In genomic region chr19:21256722-21257121, GRCh38 we compare ENCODE assay signal across 10 cellular contexts.
DNase-seq lines count a peak whose midpoint lies in the region; ATAC-seq, FAIRE-seq and TF ChIP-seq lines count a peak whose summit lies in the region.
"Had no signal": no experiment of that assay in that cellular context is flagged by ENCODE, and none has a peak within 500 bp of the region (broad histone marks: within the 10 kb centered on the region; RNA-seq: fewer than 3 reads in every experiment).

No MANE protein-coding gene starts in this region.

- H2AFZ ChIP-seq in Loucy (ENCODE audit: low read length) = no peak overlapping the region

- H4K20me1 ChIP-seq in Loucy (ENCODE audit: insufficient read depth, low read length, poor library complexity, severe bottlenecking) = no peaks in the 10 kb centered on the region

- no peak for DNase-seq in GM12864 (ENCODE audit: low read depth)
- DNase-seq in bronchial epithelial cell (ENCODE audit: low read depth) = peak; percentile 39
- DNase-seq in ovary = peak in 1 of 5 donors; percentile 20
- DNase-seq in stimulated activated CD4-positive, alpha-beta T cell treated with anti-CD3 and anti-CD28 coated beads, Interleukin-2, amount 100 ng/mL, for 48 hours = no peak
- DNase-seq in activated T-cell treated with anti-CD3 and anti-CD28 coated beads, Interleukin-2, amount 50 U/mL, for 4 hours = no peak
- DNase-seq in inferior parietal cortex (ENCODE audit: extremely low spot score) = no peak
- DNase-seq: central memory CD4-positive, alpha-beta T cell had no signal

- H3K36me3 Mint-ChIP-seq in activated T-cell treated with anti-CD3 and anti-CD28 coated beads, Interleukin-2, amount 50 U/mL, for 4 hours (ENCODE audit: insufficient read depth) = no peaks in the 10 kb centered on the region

- intact Hi-C loops in ovary (cut with DNase I) = no loop called here

- no peaks in the 10 kb centered on the region for H3K9me2 ChIP-seq in Loucy (replicated peaks; ENCODE audit: low read depth, low read length)

- TF ChIP-seq EP300 in ovary (IDR thresholded peaks at IDR 0.05) = no peak

- 11 to 21% (median 15%) methylated on average over 1 of the region's 1 CpG for WGBS in ovary, 3 donors

- no peaks in the 10 kb centered on the region for H3F3A ChIP-seq in Loucy (ENCODE audit: low read depth)

- no peak for TF ChIP-seq POLR2A in ovary (IDR thresholded peaks at IDR 0.05)

- no peaks in the 10 kb centered on the region for H3K4me1 Mint-ChIP-seq in activated T-cell treated with anti-CD3 and anti-CD28 coated beads, Interleukin-2, amount 50 U/mL, for 4 hours (ENCODE audit: low read depth)

- TF ChIP-seq CTCF in GM12864 (IDR thresholded peaks at IDR 0.05; ENCODE audit: low read depth, low read length, missing control alignments) = peak; percentile 13
- peak; percentile 43 for TF ChIP-seq CTCF in Loucy (conservative IDR thresholded peaks at IDR 0.05; ENCODE audit: low read length)
- peak; percentile 55 for TF ChIP-seq CTCF in bronchial epithelial cell (IDR thresholded peaks at IDR 0.05; ENCODE audit: insufficient read depth, low read length, severe bottlenecking)
- peak in 2 of 3 donors; percentile 55 to 59 for TF ChIP-seq CTCF in ovary (IDR thresholded peaks at IDR 0.05)

- H3K9me3 Mint-ChIP-seq in activated T-cell treated with anti-CD3 and anti-CD28 coated beads, Interleukin-2, amount 50 U/mL, for 4 hours = peaks cover 4% of the 10 kb centered on the region

- FAIRE-seq in bronchial epithelial cell (lab: Jason Lieb, UNC) = no peak
- FAIRE-seq: islet of Langerhans had no signal

- ATAC-seq in activated T-cell treated with anti-CD3 and anti-CD28 coated beads, Interleukin-2, amount 50 U/mL, for 4 hours = no peak

- no peak overlapping the region for H3K4me3 ChIP-seq in GM12864 (ENCODE audit: low read depth, low read length)
- H3K4me3 ChIP-seq in Loucy (ENCODE audit: low read length, poor library complexity, severe bottlenecking) = no peak overlapping the region
- H3K4me3 ChIP-seq in bronchial epithelial cell (ENCODE audit: low read depth, low read length) = no peak overlapping the region
- no peak overlapping the region for H3K4me3 ChIP-seq in ovary
- H3K4me3 ChIP-seq: thoracic aorta had no signal

- H3K36me3 ChIP-seq in Loucy (ENCODE audit: insufficient read depth, low read length) (no peaks in the 10 kb centered on the region), bronchial epithelial cell (ENCODE audit: control insufficient read depth, insufficient read depth, low read length) (no peaks in the 10 kb centered on the region), ovary (no peaks in the 10 kb centered on the region)
- H3K36me3 ChIP-seq: thoracic aorta had no signal

- H3K9me3 ChIP-seq in Loucy (ENCODE audit: insufficient read depth, low read depth, low read length) (no peaks in the 10 kb centered on the region), ovary (no peaks in the 10 kb centered on the region)
- H3K9me3 ChIP-seq: thoracic aorta had no signal

- no peak overlapping the region for H3K4me3 Mint-ChIP-seq in activated T-cell treated with anti-CD3 and anti-CD28 coated beads, Interleukin-2, amount 50 U/mL, for 4 hours

- H3K79me2 ChIP-seq in Loucy (ENCODE audit: insufficient read depth, low read length) = no peaks in the 10 kb centered on the region

- H3K9ac ChIP-seq in Loucy (ENCODE audit: low read depth, low read length, poor library complexity, severe bottlenecking) = no peak overlapping the region

- H3K4me1 ChIP-seq in Loucy (ENCODE audit: insufficient read depth, low read length, poor library complexity, severe bottlenecking) (no peaks in the 10 kb centered on the region), ovary (ENCODE audit: insufficient read depth) (peaks cover 2% of the 10 kb centered on the region)

- no peaks in the 10 kb centered on the region for H3K27me3 Mint-ChIP-seq in activated T-cell treated with anti-CD3 and anti-CD28 coated beads, Interleukin-2, amount 50 U/mL, for 4 hours (ENCODE audit: low read depth)

- H3K4me2 ChIP-seq in Loucy (ENCODE audit: low read depth, low read length, poor library complexity, severe bottlenecking) = no peak overlapping the region

- H3K27ac ChIP-seq in ovary = no peak overlapping the region
- H3K27ac ChIP-seq: thoracic aorta had no signal

- no peaks in the 10 kb centered on the region for H3K27me3 ChIP-seq in Loucy (ENCODE audit: insufficient read depth, low read length, poor library complexity, severe bottlenecking)
- no peaks in the 10 kb centered on the region for H3K27me3 ChIP-seq in bronchial epithelial cell (ENCODE audit: control insufficient read depth, insufficient read depth, low read length)
- H3K27me3 ChIP-seq in ovary = no peaks in the 10 kb centered on the region
